Comparison of ENCODE assay signal across 1 cellular context in the genomic region with DNA sequence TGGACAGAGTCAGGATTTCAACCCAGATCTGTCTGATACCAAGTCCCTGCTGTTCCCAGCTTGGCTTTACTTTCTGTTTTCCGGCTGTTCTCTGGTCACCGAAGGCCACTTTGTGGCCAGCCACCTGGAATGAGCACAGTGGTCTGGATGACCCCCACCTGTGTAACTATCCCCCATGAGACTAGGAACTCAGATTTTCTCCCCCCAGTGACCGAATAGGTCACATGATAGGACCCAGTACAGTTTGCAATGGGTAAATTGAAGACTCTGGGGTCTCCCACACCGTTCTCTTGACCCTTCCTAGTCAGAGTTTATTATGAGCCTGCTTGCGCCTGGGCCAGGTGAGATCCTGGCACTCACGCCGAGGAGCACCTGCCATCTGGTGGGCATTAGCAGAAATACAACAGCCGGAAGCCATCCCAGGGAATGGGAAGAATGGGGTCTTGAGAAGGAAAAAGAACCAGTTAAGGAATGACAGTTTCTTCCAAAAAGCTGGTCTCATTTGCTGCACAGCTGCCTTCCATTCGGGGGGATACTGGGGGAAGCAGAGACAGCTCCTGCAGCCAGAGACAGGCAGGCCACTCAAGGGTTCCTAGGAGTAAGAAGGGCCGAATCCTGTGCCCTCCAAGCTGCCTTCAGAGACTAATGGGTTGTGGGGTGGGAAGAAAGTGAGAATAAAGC.
TF ChIP-seq lines count a peak whose summit lies in the region.

No MANE protein-coding gene starts in this region.

TF ChIP-seq in GM23338, 12 proteins besides CTCF, POLR2A, EP300 and RAD21 (continued from another document):
- TF ChIP-seq, protein P1, sequence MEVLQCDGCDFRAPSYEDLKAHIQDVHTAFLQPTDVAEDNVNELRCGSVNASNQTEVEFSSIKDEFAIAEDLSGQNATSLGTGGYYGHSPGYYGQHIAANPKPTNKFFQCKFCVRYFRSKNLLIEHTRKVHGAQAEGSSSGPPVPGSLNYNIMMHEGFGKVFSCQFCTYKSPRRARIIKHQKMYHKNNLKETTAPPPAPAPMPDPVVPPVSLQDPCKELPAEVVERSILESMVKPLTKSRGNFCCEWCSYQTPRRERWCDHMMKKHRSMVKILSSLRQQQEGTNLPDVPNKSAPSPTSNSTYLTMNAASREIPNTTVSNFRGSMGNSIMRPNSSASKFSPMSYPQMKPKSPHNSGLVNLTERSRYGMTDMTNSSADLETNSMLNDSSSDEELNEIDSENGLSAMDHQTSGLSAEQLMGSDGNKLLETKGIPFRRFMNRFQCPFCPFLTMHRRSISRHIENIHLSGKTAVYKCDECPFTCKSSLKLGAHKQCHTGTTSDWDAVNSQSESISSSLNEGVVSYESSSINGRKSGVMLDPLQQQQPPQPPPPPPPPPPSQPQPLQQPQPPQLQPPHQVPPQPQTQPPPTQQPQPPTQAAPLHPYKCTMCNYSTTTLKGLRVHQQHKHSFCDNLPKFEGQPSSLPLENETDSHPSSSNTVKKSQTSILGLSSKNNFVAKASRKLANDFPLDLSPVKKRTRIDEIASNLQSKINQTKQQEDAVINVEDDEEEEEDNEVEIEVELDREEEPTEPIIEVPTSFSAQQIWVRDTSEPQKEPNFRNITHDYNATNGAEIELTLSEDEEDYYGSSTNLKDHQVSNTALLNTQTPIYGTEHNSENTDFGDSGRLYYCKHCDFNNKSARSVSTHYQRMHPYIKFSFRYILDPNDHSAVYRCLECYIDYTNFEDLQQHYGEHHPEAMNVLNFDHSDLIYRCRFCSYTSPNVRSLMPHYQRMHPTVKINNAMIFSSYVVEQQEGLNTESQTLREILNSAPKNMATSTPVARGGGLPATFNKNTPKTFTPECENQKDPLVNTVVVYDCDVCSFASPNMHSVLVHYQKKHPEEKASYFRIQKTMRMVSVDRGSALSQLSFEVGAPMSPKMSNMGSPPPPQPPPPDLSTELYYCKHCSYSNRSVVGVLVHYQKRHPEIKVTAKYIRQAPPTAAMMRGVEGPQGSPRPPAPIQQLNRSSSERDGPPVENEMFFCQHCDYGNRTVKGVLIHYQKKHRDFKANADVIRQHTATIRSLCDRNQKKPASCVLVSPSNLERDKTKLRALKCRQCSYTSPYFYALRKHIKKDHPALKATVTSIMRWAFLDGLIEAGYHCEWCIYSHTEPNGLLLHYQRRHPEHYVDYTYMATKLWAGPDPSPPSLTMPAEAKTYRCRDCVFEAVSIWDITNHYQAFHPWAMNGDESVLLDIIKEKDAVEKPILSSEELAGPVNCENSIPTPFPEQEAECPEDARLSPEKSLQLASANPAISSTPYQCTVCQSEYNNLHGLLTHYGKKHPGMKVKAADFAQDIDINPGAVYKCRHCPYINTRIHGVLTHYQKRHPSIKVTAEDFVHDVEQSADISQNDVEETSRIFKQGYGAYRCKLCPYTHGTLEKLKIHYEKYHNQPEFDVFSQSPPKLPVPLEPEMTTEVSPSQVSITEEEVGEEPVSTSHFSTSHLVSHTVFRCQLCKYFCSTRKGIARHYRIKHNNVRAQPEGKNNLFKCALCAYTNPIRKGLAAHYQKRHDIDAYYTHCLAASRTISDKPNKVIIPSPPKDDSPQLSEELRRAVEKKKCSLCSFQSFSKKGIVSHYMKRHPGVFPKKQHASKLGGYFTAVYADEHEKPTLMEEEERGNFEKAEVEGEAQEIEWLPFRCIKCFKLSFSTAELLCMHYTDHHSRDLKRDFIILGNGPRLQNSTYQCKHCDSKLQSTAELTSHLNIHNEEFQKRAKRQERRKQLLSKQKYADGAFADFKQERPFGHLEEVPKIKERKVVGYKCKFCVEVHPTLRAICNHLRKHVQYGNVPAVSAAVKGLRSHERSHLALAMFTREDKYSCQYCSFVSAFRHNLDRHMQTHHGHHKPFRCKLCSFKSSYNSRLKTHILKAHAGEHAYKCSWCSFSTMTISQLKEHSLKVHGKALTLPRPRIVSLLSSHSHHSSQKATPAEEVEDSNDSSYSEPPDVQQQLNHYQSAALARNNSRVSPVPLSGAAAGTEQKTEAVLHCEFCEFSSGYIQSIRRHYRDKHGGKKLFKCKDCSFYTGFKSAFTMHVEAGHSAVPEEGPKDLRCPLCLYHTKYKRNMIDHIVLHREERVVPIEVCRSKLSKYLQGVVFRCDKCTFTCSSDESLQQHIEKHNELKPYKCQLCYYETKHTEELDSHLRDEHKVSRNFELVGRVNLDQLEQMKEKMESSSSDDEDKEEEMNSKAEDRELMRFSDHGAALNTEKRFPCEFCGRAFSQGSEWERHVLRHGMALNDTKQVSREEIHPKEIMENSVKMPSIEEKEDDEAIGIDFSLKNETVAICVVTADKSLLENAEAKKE (CRISPR knock-in tag; IDR thresholded peaks at IDR 0.05), result no peak
- TF ChIP-seq JUNB (IDR thresholded peaks at IDR 0.05; ENCODE audit: unreplicated experiment), result no peak
- TF ChIP-seq REST (IDR thresholded peaks at IDR 0.05; ENCODE audit: unreplicated experiment), result no peak
- no peak for TF ChIP-seq ZNF114 (CRISPR knock-in tag; IDR thresholded peaks at IDR 0.05)
- no peak for TF ChIP-seq ZNF331 (CRISPR knock-in tag; IDR thresholded peaks at IDR 0.05; ENCODE audit: low read depth)
- no peak for TF ChIP-seq POLR2AphosphoS5 (IDR thresholded peaks at IDR 0.05; ENCODE audit: low read depth)
- TF ChIP-seq ETS1 (IDR thresholded peaks at IDR 0.05), result no peak
- TF ChIP-seq NANOG (IDR thresholded peaks at IDR 0.05; ENCODE audit: borderline replicate concordance), result no peak
- no peak for TF ChIP-seq CREB1 (CRISPR knock-in tag; IDR thresholded peaks at IDR 0.05; ENCODE audit: low read depth)
